In genomic region chrX:21996872-21997271, GRCh38 we compare ENCODE assay signal across 8 cellular contexts. TPM values are rescaled to one million over a fixed set of nuclear protein-coding genes. Genes with fewer than 3 reads are reported as not detected.
DNase-seq lines count a peak whose midpoint lies in the region; ATAC-seq and TF ChIP-seq lines count a peak whose summit lies in the region.

No MANE protein-coding gene starts in this region.

- peaks cover 0 to 4% of the 10 kb centered on the region in 2 donors for H3K9me3 ChIP-seq in breast epithelium

- TF ChIP-seq POLR2A in breast epithelium (IDR thresholded peaks at IDR 0.05), result no peak

- H3K36me3 ChIP-seq in breast epithelium, result no peaks in the 10 kb centered on the region

- CTCF ChIA-PET in MCF 10A (lab: Yijun Ruan, JAX), result interaction anchor here (0.6 to 1.5 kb wide), 2 partner anchors 11 to 1585 kb away, joined by 4 to 9 read pairs; no protein-coding TSS in a partner anchor

- no peak overlapping the region for H3K27ac ChIP-seq in breast epithelium

- H3K36me3 Mint-ChIP-seq in MCF 10A (ENCODE audit: insufficient read depth, unreplicated experiment) (peaks cover 36% of the 10 kb centered on the region), type B pancreatic cell (peaks cover 46% of the 10 kb centered on the region)

- no TSS peak for BruUV-seq in MCF 10A (replicated peaks; lab: Mats Ljungman, UMichigan)

- H3K9me3 Mint-ChIP-seq in MCF 10A (ENCODE audit: unreplicated experiment), result no peaks in the 10 kb centered on the region
- no peaks in the 10 kb centered on the region for H3K9me3 Mint-ChIP-seq in type B pancreatic cell

- no peak overlapping the region for H3K4me3 ChIP-seq in breast epithelium
- no peak overlapping the region for H3K4me3 ChIP-seq in foreskin fibroblast (ENCODE audit: low read depth in 1 of 2, low read length in 2 of 2)

- H3K4me1 ChIP-seq in breast epithelium, result no peaks in the 10 kb centered on the region

- H3K4me3 Mint-ChIP-seq in MCF 10A (ENCODE audit: unreplicated experiment), result no peak overlapping the region
- H3K4me3 Mint-ChIP-seq in type B pancreatic cell, result peak overlapping the region; percentile 14

- DNase-seq in MCF 10A (ENCODE audit: unreplicated experiment), result peak; percentile 57
- DNase-seq in breast epithelium (ENCODE audit: low spot score in 2 of 2), result no peak
- DNase-seq in UCSD-AML1 (lab: John Stamatoyannopoulos, UW; ENCODE audit: unreplicated experiment), result peak; percentile 18
- DNase-seq in foreskin fibroblast, result peak; percentile 63 to 76
- no peak for DNase-seq in type B pancreatic cell (ENCODE audit: extremely low spot score, unreplicated experiment)

- intact Hi-C loops in MCF 10A (cut with micrococcal nuclease), result no loop called here
- intact Hi-C loops in breast epithelium (cut with DNase I; ENCODE audit: low total_unique reads), result no loop called here

- TF ChIP-seq CTCF in MCF 10A (IDR thresholded peaks at IDR 0.05; ENCODE audit: unreplicated experiment) (no peak), breast epithelium (IDR thresholded peaks at IDR 0.05) (no peak), foreskin fibroblast (IDR thresholded peaks at IDR 0.05; ENCODE audit: low read depth, low read length) (no peak), type B pancreatic cell (conservative IDR thresholded peaks at IDR 0.05) (no peak)

- no peak for ATAC-seq in GM18517 (IDR thresholded peaks at IDR 0.05; ENCODE audit: unreplicated experiment)
- ATAC-seq in GM21423 (IDR thresholded peaks at IDR 0.05; ENCODE audit: unreplicated experiment), result no peak
- no peak for ATAC-seq in HG03460 (IDR thresholded peaks at IDR 0.05; ENCODE audit: unreplicated experiment)

- POLR2A ChIA-PET in MCF 10A (lab: Yijun Ruan, JAX), result interaction anchor here (0.6 to 1.3 kb wide), 3 partner anchors 11 to 278 kb away, joined by 3 to 4 read pairs (median 3); no protein-coding TSS in a partner anchor

- H3K27ac Mint-ChIP-seq in MCF 10A (ENCODE audit: low read depth, unreplicated experiment) (peak overlapping the region; percentile 53), type B pancreatic cell (peak overlapping the region; percentile 95)

- peaks cover 0 to 15% of the 10 kb centered on the region in 2 donors for H3K27me3 ChIP-seq in breast epithelium

- peaks cover 51% of the 10 kb centered on the region for H3K27me3 Mint-ChIP-seq in MCF 10A (ENCODE audit: insufficient read depth, unreplicated experiment)
- H3K27me3 Mint-ChIP-seq in type B pancreatic cell, result no peaks in the 10 kb centered on the region

- H3K4me1 Mint-ChIP-seq in MCF 10A (ENCODE audit: insufficient read depth, unreplicated experiment) (peaks cover 11% of the 10 kb centered on the region), type B pancreatic cell (ENCODE audit: unreplicated experiment) (peaks cover 20% of the 10 kb centered on the region)

RNA-seq across cellular contexts. Expression of gene PHEX, which starts 35.3 kb away (rescaled TPM):
- 0.69 and 0.89 TPM in 2 replicates for total RNA-seq in MCF 10A (2022)
- total RNA-seq in breast epithelium, result 1 to 10 TPM in 2 of 3 donors, under 1 TPM in 1; 0.16 to 5.6 (median 2.5) TPM
- 1.6 and 5.7 TPM in 2 replicates for total RNA-seq in type B pancreatic cell (ENCODE audit: low replicate concordance)

RNA-seq across cellular contexts. Expression of gene SMS, which starts 56.4 kb away (rescaled TPM):
- total RNA-seq in MCF 10A (2022) (160 and 181 TPM in 2 replicates), breast epithelium (10 to 100 TPM; 43.6 to 64.7 (median 44.5) TPM), type B pancreatic cell (ENCODE audit: low replicate concordance) (138 and 277 TPM in 2 replicates)

Comparison
In these comparisons a context has a peak if more than half of its experiments do, and no peak if none do; other contexts are left out.
1. DNase-seq: peak in MCF 10A (single experiment), UCSD-AML1 (single experiment) and foreskin fibroblast (2 of 2); none in breast epithelium (0 of 2) and type B pancreatic cell (single experiment).